32 cellular contexts compared by ENCODE assay signal in the genomic region with DNA sequence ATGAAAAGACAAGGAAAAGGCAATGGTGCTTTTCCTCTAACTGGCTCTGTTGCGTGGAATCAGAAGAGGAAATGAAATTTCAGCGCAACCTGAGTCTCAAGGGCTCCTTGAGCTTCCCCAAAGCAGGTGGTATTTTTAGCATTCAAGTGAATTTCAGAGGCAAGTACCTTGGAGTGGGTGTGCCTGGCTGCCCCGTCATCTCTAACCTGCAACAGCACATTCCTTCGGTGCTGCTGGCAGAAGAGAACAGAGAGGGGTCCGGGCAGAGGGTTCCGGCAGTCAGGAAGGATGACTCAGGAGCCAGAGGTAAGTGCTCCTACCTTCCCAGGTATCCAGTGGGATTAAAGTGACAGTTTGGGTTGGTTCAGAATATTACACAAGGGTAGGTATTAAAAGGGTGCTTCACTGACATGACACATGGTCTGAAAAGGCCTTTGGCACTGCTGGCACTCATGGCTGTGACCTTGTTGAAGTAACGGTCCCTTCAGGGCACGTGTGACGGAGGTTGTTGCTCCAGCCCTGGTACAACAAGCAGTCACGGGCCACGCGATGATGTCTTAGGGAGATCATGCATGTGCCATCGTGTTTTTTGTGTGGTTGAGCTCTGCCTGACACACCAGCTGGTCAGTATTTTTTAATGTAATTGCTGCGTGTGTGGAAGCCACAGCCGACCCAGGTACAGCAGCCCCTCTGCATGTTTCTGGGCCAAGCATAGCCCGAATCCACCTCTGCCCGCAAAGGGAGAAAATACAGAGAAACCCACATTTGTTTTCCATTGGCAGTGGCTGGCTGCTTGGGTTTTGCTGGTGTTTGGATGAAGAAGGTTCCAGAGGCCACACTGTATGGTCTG.
A peak's percentile ranks its signal among the peaks of the same experiment; 100 is the strongest.
DNase-seq lines count a peak whose midpoint lies in the region; ATAC-seq and TF ChIP-seq lines count a peak whose summit lies in the region.
"Had no signal": no experiment of that assay in that cellular context is flagged by ENCODE, and none has a peak within 500 bp of the region (broad histone marks: within the 10 kb centered on the region; RNA-seq: fewer than 3 reads in every experiment).

No MANE protein-coding gene starts in this region.

- peak overlapping the region; percentile 17 for H2AK5ac ChIP-seq in neuronal stem cell (ENCODE audit: low read depth, low read length)

- no peak overlapping the region for H3K9ac ChIP-seq in neuronal stem cell (ENCODE audit: low read depth, low read length, poor library complexity)

- H3K23ac ChIP-seq in neuronal stem cell (ENCODE audit: low read depth, low read length, poor library complexity) = no peak overlapping the region

- TF ChIP-seq EP300 in tibial nerve (IDR thresholded peaks at IDR 0.05) = no peak

- H3K27ac Mint-ChIP-seq in stimulated activated naive CD8-positive, alpha-beta T cell treated with anti-CD3 and anti-CD28 coated beads, Interleukin-15, amount 100 ng/mL, for 72 hours = no peak overlapping the region
- H3K27ac Mint-ChIP-seq in activated CD4-positive, alpha-beta T cell treated with anti-CD3 and anti-CD28 coated beads for 36 hours = no peak overlapping the region
- H3K27ac Mint-ChIP-seq: activated B cell treated with CpG ODN at 0.5 μM for 24 hours; activated CD8-positive, alpha-beta memory T cell treated with anti-CD3 and anti-CD28 coated beads, Interleukin-2, amount 10 ng/mL, durations not matched to agents 7 days and 5 days; activated naive CD8-positive, alpha-beta T cell treated with anti-CD3 and anti-CD28 coated beads, Interleukin-2, amount 10 ng/mL, durations not matched to agents 7 days and 5 days; T-cell had no signal

- no peaks in the 10 kb centered on the region for H3K36me3 ChIP-seq in neuronal stem cell (replicated peaks in 1 of 2; ENCODE audit: control insufficient read depth in 2 of 2, insufficient read depth in 2 of 2, low read length in 2 of 2)
- peaks cover 0 to 51% (median 17%) of the 10 kb centered on the region in 6 donors for H3K36me3 ChIP-seq in spleen
- H3K36me3 ChIP-seq in tibial nerve = no peaks in the 10 kb centered on the region

- H3K27ac ChIP-seq in neuronal stem cell (replicated peaks; ENCODE audit: low read length) (no peak overlapping the region), spleen (no peak overlapping the region), tibial nerve (no peak overlapping the region)
- H3K27ac ChIP-seq: epithelial cell of prostate, HL-60, tibial artery had no signal

- H3K4me2 ChIP-seq in neuronal stem cell (ENCODE audit: insufficient read depth, low read length, poor library complexity, severe bottlenecking) = no peak overlapping the region

- no peak overlapping the region for H2BK15ac ChIP-seq in neuronal stem cell (ENCODE audit: low read length)

- no CpG with 5 or more reads among the region's 17 CpGs for WGBS in neuronal stem cell (ENCODE audit: extremely low coverage in 2 of 2, insufficient read length in 2 of 2, insufficient replicate concordance in 1 of 2), 2 donors
- WGBS in spleen, 5 donors = 78 to 86% (median 82%) methylated on average over 15 to 17 of the region's 17 CpGs
- WGBS in tibial nerve, 2 donors = 86 to 89% methylated on average over 17 of the region's 17 CpGs

- no peak overlapping the region for H4K8ac ChIP-seq in neuronal stem cell (ENCODE audit: low read depth, low read length)

- H3K79me1 ChIP-seq in neuronal stem cell (ENCODE audit: low read depth, low read length) = no peaks in the 10 kb centered on the region

- no peak overlapping the region for H4K91ac ChIP-seq in neuronal stem cell (ENCODE audit: low read depth, low read length, poor library complexity)

- H3K4me3 ChIP-seq in neuronal stem cell (ENCODE audit: low read length in 2 of 2) = no peak overlapping the region
- H3K4me3 ChIP-seq in spleen = no peak overlapping the region
- H3K4me3 ChIP-seq in tibial nerve = no peak overlapping the region
- H3K4me3 ChIP-seq: tibial artery had no signal

- no peaks in the 10 kb centered on the region for H3K9me3 Mint-ChIP-seq in stimulated activated naive CD8-positive, alpha-beta T cell treated with anti-CD3 and anti-CD28 coated beads, Interleukin-15, amount 100 ng/mL, for 72 hours
- no peaks in the 10 kb centered on the region for H3K9me3 Mint-ChIP-seq in activated CD4-positive, alpha-beta T cell treated with anti-CD3 and anti-CD28 coated beads for 36 hours (ENCODE audit: low read depth)
- H3K9me3 Mint-ChIP-seq: activated B cell treated with CpG ODN at 0.5 μM for 24 hours; activated naive CD8-positive, alpha-beta T cell treated with anti-CD3 and anti-CD28 coated beads, Interleukin-2, amount 10 ng/mL, durations not matched to agents 7 days and 5 days; activated T-cell treated with anti-CD3 and anti-CD28 coated beads, Interleukin-2, amount 50 U/mL, for 4 hours; CD14-positive monocyte; T-cell had no signal

- DNase-seq in NOMO-1 (lab: John Stamatoyannopoulos, UW; ENCODE audit: unreplicated experiment in 2 of 2) (peak; percentile 15 to 35), NOMO-1 treated with dmso at 0.1 percent for 144 hours (lab: John Stamatoyannopoulos, UW; ENCODE audit: unreplicated experiment) (no peak), ecto neural progenitor cell (ENCODE audit: low spot score) (peak; percentile 23), neuronal stem cell (ENCODE audit: low spot score) (no peak), spleen (no peak), tibial nerve (ENCODE audit: low spot score in 2 of 2) (no peak)
- no peak for DNase-seq in stimulated activated naive CD8-positive, alpha-beta T cell treated with anti-CD3 and anti-CD28 coated beads, Interleukin-15, amount 100 ng/mL, for 72 hours
- DNase-seq in activated CD4-positive, alpha-beta T cell treated with anti-CD3 and anti-CD28 coated beads for 36 hours = no peak
- DNase-seq: activated B cell treated with CpG ODN at 0.5 μM for 24 hours; activated CD8-positive, alpha-beta memory T cell treated with anti-CD3 and anti-CD28 coated beads, Interleukin-2, amount 10 ng/mL, durations not matched to agents 7 days and 5 days; activated gamma-delta T cell; activated naive CD8-positive, alpha-beta T cell treated with anti-CD3 and anti-CD28 coated beads, Interleukin-2, amount 10 ng/mL, durations not matched to agents 7 days and 5 days; activated T-cell treated with anti-CD3 and anti-CD28 coated beads, Interleukin-2, amount 50 U/mL, for 4 hours; aorta; effector CD8-positive, alpha-beta T cell; EL; glutamatergic neuron; H7; KG1; mesendoderm; NCI-H1417 treated with DMSO at 0.1 percent for 48 hours; NCI-H2081 treated with DMSO at 0.1 percent for 48 hours; NCI-H82; OCI-M1; right cardiac atrium; stimulated activated CD8-positive, alpha-beta memory T cell treated with anti-CD3 and anti-CD28 coated beads, Interleukin-4, amount 100 ng/mL, for 48 hours; T-cell; tibial artery had no signal

- H3K36me3 Mint-ChIP-seq in activated CD4-positive, alpha-beta T cell treated with anti-CD3 and anti-CD28 coated beads for 36 hours (ENCODE audit: low read depth) = no peaks in the 10 kb centered on the region
- H3K36me3 Mint-ChIP-seq: activated CD8-positive, alpha-beta memory T cell treated with anti-CD3 and anti-CD28 coated beads, Interleukin-2, amount 10 ng/mL, durations not matched to agents 7 days and 5 days; activated naive CD8-positive, alpha-beta T cell treated with anti-CD3 and anti-CD28 coated beads, Interleukin-2, amount 10 ng/mL, durations not matched to agents 7 days and 5 days; T-cell had no signal

- H3K14ac ChIP-seq in neuronal stem cell (ENCODE audit: low read length) = peak overlapping the region; percentile 84

- H3K18ac ChIP-seq in neuronal stem cell (ENCODE audit: low read length) = no peak overlapping the region

- TF ChIP-seq POLR2A in spleen (IDR thresholded peaks at IDR 0.05) (no peak), tibial nerve (IDR thresholded peaks at IDR 0.05) (no peak)

- H3K4ac ChIP-seq in neuronal stem cell (ENCODE audit: low read length) = no peak overlapping the region

- POLR2A ChIA-PET in activated CD4-positive, alpha-beta T cell treated with anti-CD3 and anti-CD28 coated beads for 36 hours (lab: Charles Lee) = no interaction called here

- no peak overlapping the region for H3K4me3 Mint-ChIP-seq in stimulated activated naive CD8-positive, alpha-beta T cell treated with anti-CD3 and anti-CD28 coated beads, Interleukin-15, amount 100 ng/mL, for 72 hours
- no peak overlapping the region for H3K4me3 Mint-ChIP-seq in activated CD4-positive, alpha-beta T cell treated with anti-CD3 and anti-CD28 coated beads for 36 hours
- H3K4me3 Mint-ChIP-seq: activated B cell treated with CpG ODN at 0.5 μM for 24 hours; activated CD8-positive, alpha-beta memory T cell treated with anti-CD3 and anti-CD28 coated beads, Interleukin-2, amount 10 ng/mL, durations not matched to agents 7 days and 5 days; activated naive CD8-positive, alpha-beta T cell treated with anti-CD3 and anti-CD28 coated beads, Interleukin-2, amount 10 ng/mL, durations not matched to agents 7 days and 5 days; activated T-cell treated with anti-CD3 and anti-CD28 coated beads, Interleukin-2, amount 50 U/mL, for 4 hours; CD14-positive monocyte; T-cell had no signal

- no peaks in the 10 kb centered on the region for H3K4me1 Mint-ChIP-seq in stimulated activated naive CD8-positive, alpha-beta T cell treated with anti-CD3 and anti-CD28 coated beads, Interleukin-15, amount 100 ng/mL, for 72 hours
- H3K4me1 Mint-ChIP-seq in activated CD4-positive, alpha-beta T cell treated with anti-CD3 and anti-CD28 coated beads for 36 hours = no peaks in the 10 kb centered on the region
- H3K4me1 Mint-ChIP-seq: activated CD8-positive, alpha-beta memory T cell treated with anti-CD3 and anti-CD28 coated beads, Interleukin-2, amount 10 ng/mL, durations not matched to agents 7 days and 5 days; activated naive CD8-positive, alpha-beta T cell treated with anti-CD3 and anti-CD28 coated beads, Interleukin-2, amount 10 ng/mL, durations not matched to agents 7 days and 5 days; T-cell had no signal

- H2BK12ac ChIP-seq in neuronal stem cell (ENCODE audit: low read length) = no peak overlapping the region

- H3K9me3 ChIP-seq in neuronal stem cell (replicated peaks in 1 of 2; ENCODE audit: control insufficient read depth in 2 of 2, insufficient read depth in 1 of 2, low read depth in 1 of 2, low read length in 2 of 2) = no peaks in the 10 kb centered on the region
- no peaks in the 10 kb centered on the region for H3K9me3 ChIP-seq in spleen
- no peaks in the 10 kb centered on the region for H3K9me3 ChIP-seq in tibial nerve
- H3K9me3 ChIP-seq: tibial artery had no signal

- CTCF ChIA-PET in activated CD4-positive, alpha-beta T cell treated with anti-CD3 and anti-CD28 coated beads for 36 hours (lab: Charles Lee) = interaction anchor here (0.6 to 2.0 kb wide), 3 partner anchors 12 to 326 kb away, joined by 3 to 5 read pairs (median 3); no protein-coding TSS in a partner anchor

- H3K4me1 ChIP-seq in neuronal stem cell (ENCODE audit: control insufficient read depth in 2 of 2, insufficient read depth in 1 of 2, low read depth in 1 of 2, low read length in 2 of 2) (no peaks in the 10 kb centered on the region), spleen (no peaks in the 10 kb centered on the region), tibial nerve (peaks cover 0 to 5% (median 0%) of the 10 kb centered on the region in 4 donors)
- H3K4me1 ChIP-seq: tibial artery had no signal

- H3K27me3 ChIP-seq in neuronal stem cell (ENCODE audit: control insufficient read depth in 3 of 3, insufficient read depth in 3 of 3, low read depth in 1 of 3, low read length in 3 of 3) (peaks cover 0 to 37% (median 0%) of the 10 kb centered on the region in 3 experiments), spleen (replicated peaks in 1 of 7) (no peaks in the 10 kb centered on the region), tibial nerve (no peaks in the 10 kb centered on the region)
- H3K27me3 ChIP-seq: tibial artery had no signal

- no peak for ATAC-seq in stimulated activated naive CD8-positive, alpha-beta T cell treated with anti-CD3 and anti-CD28 coated beads, Interleukin-15, amount 100 ng/mL, for 72 hours
- no peak for ATAC-seq in activated CD4-positive, alpha-beta T cell treated with anti-CD3 and anti-CD28 coated beads for 36 hours
- ATAC-seq: activated CD8-positive, alpha-beta memory T cell treated with anti-CD3 and anti-CD28 coated beads, Interleukin-2, amount 10 ng/mL, durations not matched to agents 7 days and 5 days; activated T-cell treated with anti-CD3 and anti-CD28 coated beads, Interleukin-2, amount 50 U/mL, for 4 hours; left lobe of liver; right cardiac atrium; T-cell had no signal

- intact Hi-C loops in spleen (cut with DNase I; ENCODE audit: low total_unique reads) = no loop called here
- intact Hi-C loops in activated CD4-positive, alpha-beta T cell treated with anti-CD3 and anti-CD28 coated beads for 36 hours (cut with DNase I, micrococcal nuclease) = no loop called here

- H2BK5ac ChIP-seq in neuronal stem cell (ENCODE audit: low read length) = no peak overlapping the region

- TF ChIP-seq CTCF in spleen (IDR thresholded peaks at IDR 0.05 in 8 of 11, conservative IDR thresholded peaks at IDR 0.05 in 3 of 11) (no peak), tibial nerve (IDR thresholded peaks at IDR 0.05) (no peak)

- peaks cover 2% of the 10 kb centered on the region for H3K27me3 Mint-ChIP-seq in stimulated activated naive CD8-positive, alpha-beta T cell treated with anti-CD3 and anti-CD28 coated beads, Interleukin-15, amount 100 ng/mL, for 72 hours
- peaks cover 6% of the 10 kb centered on the region for H3K27me3 Mint-ChIP-seq in activated CD4-positive, alpha-beta T cell treated with anti-CD3 and anti-CD28 coated beads for 36 hours
- H3K27me3 Mint-ChIP-seq: activated B cell treated with CpG ODN at 0.5 μM for 24 hours had no signal

- no peak overlapping the region for H2BK120ac ChIP-seq in neuronal stem cell (ENCODE audit: low read depth, low read length)

- H2AFZ ChIP-seq in neuronal stem cell (ENCODE audit: low read length) = no peak overlapping the region

Comparison
In these comparisons a context has a peak if more than half of its experiments do, and no peak if none do; other contexts are left out.
1. DNase-seq: peak in NOMO-1 (2 of 2) and ecto neural progenitor cell (single experiment); none in NOMO-1 treated with dmso at 0.1 percent for 144 hours (single experiment), neuronal stem cell (single experiment), stimulated activated naive CD8-positive, alpha-beta T cell treated with anti-CD3 and anti-CD28 coated beads, Interleukin-15, amount 100 ng/mL, for 72 hours (0 of 2), spleen (single experiment), tibial nerve (0 of 2) and activated CD4-positive, alpha-beta T cell treated with anti-CD3 and anti-CD28 coated beads for 36 hours (single experiment).